Comparison of ENCODE assay signal across 23 cellular contexts in the genomic region with DNA sequence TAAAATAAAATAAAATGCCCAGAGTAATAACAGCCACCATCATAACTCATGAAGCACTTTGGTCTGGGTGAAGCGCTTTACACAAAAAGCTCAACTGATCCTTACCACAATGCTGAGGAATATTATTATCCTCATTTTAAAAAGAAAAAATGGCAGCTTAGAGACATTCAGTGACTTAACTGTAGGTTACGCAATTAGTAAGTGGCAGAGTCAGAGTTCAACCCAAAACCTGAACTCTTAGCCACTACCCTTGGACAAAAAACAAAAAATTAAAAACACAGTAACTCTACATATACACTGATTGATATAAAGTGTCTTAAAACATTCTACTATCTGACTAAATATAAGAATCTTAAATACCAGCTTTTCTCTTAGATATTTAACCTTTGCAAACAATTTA. TPM values are rescaled to one million over a fixed set of nuclear protein-coding genes. Genes with fewer than 3 reads are reported as not detected.
"Had no signal": no experiment of that assay in that cellular context is flagged by ENCODE, and none has a peak within 500 bp of the region (broad histone marks: within the 10 kb centered on the region; RNA-seq: fewer than 3 reads in every experiment).

No MANE protein-coding gene starts in this region.

- H3K4me2 ChIP-seq: SK-N-SH had no signal

- H3K36me3 ChIP-seq: MG63 had no signal

- H3K9me3 ChIP-seq: MG63, SK-N-SH had no signal

- H3K27ac ChIP-seq: HL-60 had no signal

- H3K4me3 ChIP-seq: MG63 had no signal

- FAIRE-seq: HTR-8/SVneo, RCC 7860 had no signal

- H3K27me3 ChIP-seq: MG63 had no signal

- DNase-seq: Karpas-422, KG1, MG63, NCI-H1092, NCI-H1105 treated with DMSO at 0.1 percent for 48 hours, NCI-H1436, NCI-H187, NCI-H2029, NCI-H2081 treated with DMSO at 0.1 percent for 48 hours, NCI-H2171, NCI-H226, NCI-H446, NCI-H510A, NCI-H524 treated with DMSO at 0.1 percent for 48 hours, NCI-H69, NCI-H774, RPMI8226, SHP77, SK-N-SH had no signal

RNA-seq across cellular contexts. Expression of a gene that starts 34.9 kb away (rescaled TPM):
- total RNA-seq: SK-MEL-5 had no signal
